ENCODE assay signal across 1 cellular context in the genomic region with DNA sequence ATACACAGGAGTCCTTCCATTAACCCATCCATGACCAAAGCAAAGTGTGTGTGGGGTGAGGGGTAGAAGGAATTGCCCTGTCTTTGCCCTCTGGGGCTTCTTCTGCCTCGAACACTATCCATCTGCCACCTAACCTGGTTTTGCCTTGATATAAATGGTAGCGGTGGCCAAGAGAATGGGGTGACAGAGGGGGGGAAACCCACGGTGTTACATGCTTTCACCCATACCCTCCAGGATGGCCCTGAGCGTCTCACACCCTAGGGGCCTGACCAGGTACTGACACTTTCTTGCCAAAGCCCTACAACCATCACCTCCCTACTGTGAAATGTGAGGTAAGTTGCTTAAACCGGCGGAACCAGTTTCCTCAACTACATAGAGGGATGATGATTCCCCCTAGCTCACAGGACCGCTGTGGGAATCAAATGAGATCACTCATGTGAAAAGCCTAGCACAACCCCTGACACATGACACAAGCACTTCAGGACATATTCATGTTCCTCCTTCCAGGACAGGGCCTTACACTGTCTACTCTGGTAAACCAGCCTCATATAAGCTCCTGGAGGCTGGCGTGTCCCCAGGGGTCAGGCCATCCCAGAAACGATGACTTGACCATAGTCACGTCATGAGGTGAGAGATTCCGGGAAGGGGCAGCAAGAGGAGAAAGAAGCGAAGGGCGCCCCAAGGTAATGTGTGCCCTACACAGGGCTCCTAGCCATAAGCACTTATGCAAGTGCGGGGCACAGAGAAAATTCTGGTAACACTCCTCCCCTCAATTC.
TF ChIP-seq lines count a peak whose summit lies in the region.

No MANE protein-coding gene starts in this region.

TF ChIP-seq in K562, 482 proteins besides CTCF, POLR2A, EP300 and RAD21 (continued from another document):
- TF ChIP-seq, protein P1, sequence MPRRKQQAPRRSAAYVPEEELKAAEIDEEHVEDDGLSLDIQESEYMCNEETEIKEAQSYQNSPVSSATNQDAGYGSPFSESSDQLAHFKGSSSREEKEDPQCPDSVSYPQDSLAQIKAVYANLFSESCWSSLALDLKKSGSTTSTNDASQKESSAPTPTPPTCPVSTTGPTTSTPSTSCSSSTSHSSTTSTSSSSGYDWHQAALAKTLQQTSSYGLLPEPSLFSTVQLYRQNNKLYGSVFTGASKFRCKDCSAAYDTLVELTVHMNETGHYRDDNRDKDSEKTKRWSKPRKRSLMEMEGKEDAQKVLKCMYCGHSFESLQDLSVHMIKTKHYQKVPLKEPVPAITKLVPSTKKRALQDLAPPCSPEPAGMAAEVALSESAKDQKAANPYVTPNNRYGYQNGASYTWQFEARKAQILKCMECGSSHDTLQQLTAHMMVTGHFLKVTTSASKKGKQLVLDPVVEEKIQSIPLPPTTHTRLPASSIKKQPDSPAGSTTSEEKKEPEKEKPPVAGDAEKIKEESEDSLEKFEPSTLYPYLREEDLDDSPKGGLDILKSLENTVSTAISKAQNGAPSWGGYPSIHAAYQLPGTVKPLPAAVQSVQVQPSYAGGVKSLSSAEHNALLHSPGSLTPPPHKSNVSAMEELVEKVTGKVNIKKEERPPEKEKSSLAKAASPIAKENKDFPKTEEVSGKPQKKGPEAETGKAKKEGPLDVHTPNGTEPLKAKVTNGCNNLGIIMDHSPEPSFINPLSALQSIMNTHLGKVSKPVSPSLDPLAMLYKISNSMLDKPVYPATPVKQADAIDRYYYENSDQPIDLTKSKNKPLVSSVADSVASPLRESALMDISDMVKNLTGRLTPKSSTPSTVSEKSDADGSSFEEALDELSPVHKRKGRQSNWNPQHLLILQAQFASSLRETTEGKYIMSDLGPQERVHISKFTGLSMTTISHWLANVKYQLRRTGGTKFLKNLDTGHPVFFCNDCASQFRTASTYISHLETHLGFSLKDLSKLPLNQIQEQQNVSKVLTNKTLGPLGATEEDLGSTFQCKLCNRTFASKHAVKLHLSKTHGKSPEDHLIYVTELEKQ (CRISPR knock-in tag; IDR thresholded peaks at IDR 0.05) = no peak
- TF ChIP-seq BACH1 (tag; IDR thresholded peaks at IDR 0.05) = no peak
- TF ChIP-seq POLR3A (IDR thresholded peaks at IDR 0.05; ENCODE audit: borderline replicate concordance, extremely low read depth, insufficient read depth, insufficient read length) = no peak
- TF ChIP-seq, protein P2, sequence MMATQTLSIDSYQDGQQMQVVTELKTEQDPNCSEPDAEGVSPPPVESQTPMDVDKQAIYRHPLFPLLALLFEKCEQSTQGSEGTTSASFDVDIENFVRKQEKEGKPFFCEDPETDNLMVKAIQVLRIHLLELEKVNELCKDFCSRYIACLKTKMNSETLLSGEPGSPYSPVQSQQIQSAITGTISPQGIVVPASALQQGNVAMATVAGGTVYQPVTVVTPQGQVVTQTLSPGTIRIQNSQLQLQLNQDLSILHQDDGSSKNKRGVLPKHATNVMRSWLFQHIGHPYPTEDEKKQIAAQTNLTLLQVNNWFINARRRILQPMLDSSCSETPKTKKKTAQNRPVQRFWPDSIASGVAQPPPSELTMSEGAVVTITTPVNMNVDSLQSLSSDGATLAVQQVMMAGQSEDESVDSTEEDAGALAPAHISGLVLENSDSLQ (IDR thresholded peaks at IDR 0.05) = no peak
- TF ChIP-seq ZNF274 (IDR thresholded peaks at IDR 0.05; ENCODE audit: borderline replicate concordance, low read depth, low read length) = no peak
- TF ChIP-seq BMI1 (IDR thresholded peaks at IDR 0.05; ENCODE audit: low read length) = no peak
- 0 out of 2 replicates have a peak, but pooled peaks have one; percentile 4 for TF ChIP-seq ZNF324 (CRISPR knock-in tag; IDR thresholded peaks at IDR 0.05)
- TF ChIP-seq RAD51 (IDR thresholded peaks at IDR 0.05; ENCODE audit: borderline replicate concordance, low read depth) = no peak
- peak; percentile 52; the same call in 1 of the 2 replicates for TF ChIP-seq ZNF830 (CRISPR knock-in tag; IDR thresholded peaks at IDR 0.05)
- no peak for TF ChIP-seq MEF2A (IDR thresholded peaks at IDR 0.05; ENCODE audit: control insufficient read depth, low read depth, low read length)
- TF ChIP-seq FOXK2 (conservative IDR thresholded peaks at IDR 0.05 in 1 of 2, IDR thresholded peaks at IDR 0.05 in 1 of 2; ENCODE audit: low read depth in 2 of 2) = no peak
- TF ChIP-seq ZNF184 (CRISPR knock-in tag; IDR thresholded peaks at IDR 0.05) = no peak
- peak; percentile 73; the same call in 1 of the 2 replicates for TF ChIP-seq GATAD2A (IDR thresholded peaks at IDR 0.05)
- TF ChIP-seq SOX6 (IDR thresholded peaks at IDR 0.05) = 0 out of 2 replicates have a peak, but pooled peaks have one; percentile 11
- no peak for TF ChIP-seq ETS2 (tag; IDR thresholded peaks at IDR 0.05; ENCODE audit: borderline replicate concordance, poor library complexity, severe bottlenecking)
- TF ChIP-seq RFX7 (CRISPR knock-in tag; IDR thresholded peaks at IDR 0.05) = no peak
- TF ChIP-seq CBX8 (IDR thresholded peaks at IDR 0.05; ENCODE audit: borderline replicate concordance, extremely low read depth, low read depth, low read length, poor library complexity, severe bottlenecking) = no peak
- TF ChIP-seq, protein P3, sequence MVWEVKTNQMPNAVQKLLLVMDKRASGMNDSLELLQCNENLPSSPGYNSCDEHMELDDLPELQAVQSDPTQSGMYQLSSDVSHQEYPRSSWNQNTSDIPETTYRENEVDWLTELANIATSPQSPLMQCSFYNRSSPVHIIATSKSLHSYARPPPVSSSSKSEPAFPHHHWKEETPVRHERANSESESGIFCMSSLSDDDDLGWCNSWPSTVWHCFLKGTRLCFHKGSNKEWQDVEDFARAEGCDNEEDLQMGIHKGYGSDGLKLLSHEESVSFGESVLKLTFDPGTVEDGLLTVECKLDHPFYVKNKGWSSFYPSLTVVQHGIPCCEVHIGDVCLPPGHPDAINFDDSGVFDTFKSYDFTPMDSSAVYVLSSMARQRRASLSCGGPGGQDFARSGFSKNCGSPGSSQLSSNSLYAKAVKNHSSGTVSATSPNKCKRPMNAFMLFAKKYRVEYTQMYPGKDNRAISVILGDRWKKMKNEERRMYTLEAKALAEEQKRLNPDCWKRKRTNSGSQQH (CRISPR knock-in tag; IDR thresholded peaks at IDR 0.05) = no peak
- no peak for TF ChIP-seq MBD1 (CRISPR knock-in tag; IDR thresholded peaks at IDR 0.05)
- peak; percentile 11 to 13; a peak in 1 of 4 replicates for TF ChIP-seq MLLT1 (IDR thresholded peaks at IDR 0.05)
- peak; percentile 76 for TF ChIP-seq ZNF766 (CRISPR knock-in tag; conservative IDR thresholded peaks at IDR 0.05)
- TF ChIP-seq POLR3G (IDR thresholded peaks at IDR 0.05; ENCODE audit: extremely low read depth, insufficient read length, insufficient replicate concordance) = no peak
- no peak for TF ChIP-seq ZNF316 (IDR thresholded peaks at IDR 0.05)
- 0 out of 2 replicates have a peak, but pooled peaks have one; percentile 56 for TF ChIP-seq MECOM (CRISPR knock-in tag; IDR thresholded peaks at IDR 0.05)
- no peak for TF ChIP-seq ZNF75A (CRISPR knock-in tag; IDR thresholded peaks at IDR 0.05)
- TF ChIP-seq NFRKB (IDR thresholded peaks at IDR 0.05; ENCODE audit: low read depth) = no peak
- no peak for TF ChIP-seq ATF3 (IDR thresholded peaks at IDR 0.05)
- no peak for TF ChIP-seq ATF3 (CRISPR knock-in tag; conservative IDR thresholded peaks at IDR 0.05)
- TF ChIP-seq GABPB1 (CRISPR knock-in tag; IDR thresholded peaks at IDR 0.05) = 0 out of 2 replicates have a peak, but pooled peaks have one; percentile 31
- no peak for TF ChIP-seq TSC22D4 (tag; IDR thresholded peaks at IDR 0.05)
- TF ChIP-seq CSDE1 (IDR thresholded peaks at IDR 0.05) = no peak
- no peak for TF ChIP-seq SMARCB1 (IDR thresholded peaks at IDR 0.05; ENCODE audit: insufficient read length, low read depth)
- no peak for TF ChIP-seq SRSF7 (optimal IDR thresholded peaks at IDR 0.05; ENCODE audit: low read depth, low read length)
- 0 out of 2 replicates have a peak, but pooled peaks have one; percentile 14 for TF ChIP-seq MYNN (IDR thresholded peaks at IDR 0.05)
- no peak for TF ChIP-seq MYNN (CRISPR knock-in tag; IDR thresholded peaks at IDR 0.05)
- TF ChIP-seq CREB3L1 (IDR thresholded peaks at IDR 0.05; ENCODE audit: borderline replicate concordance, low read depth) = no peak
